In the genomic region with DNA sequence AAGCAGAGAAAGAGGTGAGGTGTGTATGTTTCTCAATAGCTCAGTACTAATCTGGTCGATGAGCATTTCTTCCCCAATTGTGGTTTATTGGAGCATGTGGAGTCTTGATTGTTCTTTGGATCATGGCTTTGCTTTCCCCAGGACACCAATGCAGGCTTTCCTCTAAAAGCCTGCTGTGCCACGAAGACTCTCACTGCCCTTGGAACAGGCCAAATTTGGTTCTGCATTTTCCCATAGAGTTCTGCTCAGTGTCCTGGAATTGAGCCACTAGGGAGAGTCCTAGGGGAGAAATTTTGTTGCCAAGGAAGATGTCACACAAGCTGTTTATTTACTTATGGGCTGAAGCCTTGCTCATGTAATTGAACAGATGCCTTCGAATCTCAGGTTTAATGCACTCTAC, we compare ENCODE assay signal across 12 cellular contexts.
DNase-seq lines count a peak whose midpoint lies in the region; ATAC-seq and TF ChIP-seq lines count a peak whose summit lies in the region.
"Had no signal": no experiment of that assay in that cellular context is flagged by ENCODE, and none has a peak within 500 bp of the region (broad histone marks: within the 10 kb centered on the region; RNA-seq: fewer than 3 reads in every experiment).

No MANE protein-coding gene starts in this region.

- no peak for TF ChIP-seq CTCF in omental fat pad (IDR thresholded peaks at IDR 0.05)
- no peak for TF ChIP-seq CTCF in GM20000 (IDR thresholded peaks at IDR 0.05; ENCODE audit: extremely low read depth, missing control alignments)

- ATAC-seq in omental fat pad (ENCODE audit: low FRiP score): no peak

- peak; percentile 7 for DNase-seq in DMS 273 (lab: John Stamatoyannopoulos, UW; ENCODE audit: unreplicated experiment)
- DNase-seq in DMS 273 treated with DMSO at 0.1 percent for 48 hours (lab: John Stamatoyannopoulos, UW): no peak
- peak; percentile 28 for DNase-seq in NCI-H524 treated with DMSO at 0.1 percent for 48 hours (lab: John Stamatoyannopoulos, UW)
- DNase-seq in fibroblast of gingiva (ENCODE audit: low read depth): peak; percentile 56
- DNase-seq in retina: peak; percentile 53
- no peak for DNase-seq in NCI-H187 treated with DMSO at 0.1 percent for 48 hours (lab: John Stamatoyannopoulos, UW)
- no peak for DNase-seq in omental fat pad (ENCODE audit: low spot score)
- no peak for DNase-seq in GM20000 (ENCODE audit: low spot score)
- DNase-seq: activated CD4-positive, CD25-positive, alpha-beta regulatory T cell treated with anti-CD3 and anti-CD28 coated beads, Interleukin-2, amount 50 U/mL, for 72 hours; esophagus squamous epithelium; occipital lobe; T-helper 1 cell had no signal

Comparison
In these comparisons a context has a peak if more than half of its experiments do, and no peak if none do; other contexts are left out.
1. DNase-seq: peak in DMS 273 (single experiment), NCI-H524 treated with DMSO at 0.1 percent for 48 hours (single experiment), fibroblast of gingiva (single experiment) and retina (single experiment); none in DMS 273 treated with DMSO at 0.1 percent for 48 hours (single experiment), NCI-H187 treated with DMSO at 0.1 percent for 48 hours (single experiment), omental fat pad (single experiment) and GM20000 (single experiment).